In the genomic region with DNA sequence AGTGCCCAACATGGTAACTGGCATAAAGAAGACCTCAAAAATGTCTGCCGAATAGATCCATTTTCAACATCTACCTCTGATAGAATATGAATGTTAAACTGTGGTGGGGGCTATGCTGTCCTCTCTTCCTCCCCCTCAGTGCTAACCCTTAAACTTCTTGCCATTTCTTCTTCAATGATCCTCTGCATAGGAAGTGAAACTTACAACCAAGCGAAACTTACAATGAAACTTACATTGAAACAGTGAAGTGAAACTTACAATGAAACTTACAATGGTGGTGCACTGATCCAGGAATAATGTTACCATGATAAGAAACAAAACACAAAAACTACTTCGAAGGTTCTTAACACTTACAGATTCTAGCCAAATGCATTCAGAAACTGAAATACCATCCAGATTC, we compare ENCODE assay signal across 14 cellular contexts. TPM values are rescaled to one million over a fixed set of nuclear protein-coding genes. Genes with fewer than 3 reads are reported as not detected.
A peak's percentile ranks its signal among the peaks of the same experiment; 100 is the strongest.
DNase-seq lines count a peak whose midpoint lies in the region; ATAC-seq, FAIRE-seq and TF ChIP-seq lines count a peak whose summit lies in the region.
"Had no signal": no experiment of that assay in that cellular context is flagged by ENCODE, and none has a peak within 500 bp of the region (broad histone marks: within the 10 kb centered on the region; RNA-seq: fewer than 3 reads in every experiment).

No MANE protein-coding gene starts in this region.

- ATAC-seq in HG03378 (IDR thresholded peaks at IDR 0.05; ENCODE audit: unreplicated experiment) = peak; percentile 51
- no peak for ATAC-seq in HG03457 (IDR thresholded peaks at IDR 0.05; ENCODE audit: unreplicated experiment)

- DNase-seq in CD14-positive monocyte (ENCODE audit: low spot score) = no peak
- DNase-seq in GM19239 (ENCODE audit: insufficient read length, low spot score) = no peak
- DNase-seq in activated T-helper 1 cell treated with anti-CD3 and anti-CD28 coated beads, Interleukin-12 subunit alpha, Interleukin-12 subunit beta, Interleukin-2, Interleukin-4 antibody, amounts not matched to agents 30 ng/mL and 10 ng/mL and 1 ng/mL, durations not matched to agents 14 hours and 24 hours and 36 hours (ENCODE audit: low spot score) = no peak
- DNase-seq in SHP77 (lab: John Stamatoyannopoulos, UW) = no peak
- DNase-seq in activated effector memory CD4-positive, alpha-beta T cell treated with anti-CD3 and anti-CD28 coated beads, Interleukin-2, amount 50 U/mL, for 16 hours = no peak
- no peak for DNase-seq in small intestine
- DNase-seq: amygdala; effector CD4-positive, alpha-beta T cell; stimulated activated CD4-positive, alpha-beta T cell treated with anti-CD3 and anti-CD28 coated beads, Interleukin-1b, Interleukin-23, amount 100 ng/mL, for 48 hours had no signal

- no peak overlapping the region for H3K27ac ChIP-seq in small intestine (ENCODE audit: low read depth in 1 of 2, low read length in 1 of 2)
- H3K27ac ChIP-seq: SK-N-MC had no signal

- peaks cover 5 to 30% of the 10 kb centered on the region in 2 donors for H3K36me3 ChIP-seq in small intestine (ENCODE audit: control insufficient read depth in 2 of 2, insufficient read depth in 2 of 2, low read length in 2 of 2)

- no peak for TF ChIP-seq CTCF in CD14-positive monocyte (IDR thresholded peaks at IDR 0.05)

- WGBS in small intestine, 3 donors = 72 to 91% (median 84%) methylated on average over 3 of the region's 3 CpGs

- H3K9me3 Mint-ChIP-seq in CD14-positive monocyte = no peaks in the 10 kb centered on the region
- no peaks in the 10 kb centered on the region for H3K9me3 Mint-ChIP-seq in activated T-helper 1 cell treated with anti-CD3 and anti-CD28 coated beads, Interleukin-12 subunit alpha, Interleukin-12 subunit beta, Interleukin-2, Interleukin-4 antibody, amounts not matched to agents 30 ng/mL and 10 ng/mL and 1 ng/mL, durations not matched to agents 14 hours and 24 hours and 36 hours

- peak overlapping the region; percentile 68 to 89 (median 77) for H3K27ac Mint-ChIP-seq in CD14-positive monocyte
- H3K27ac Mint-ChIP-seq in activated T-helper 1 cell treated with anti-CD3 and anti-CD28 coated beads, Interleukin-12 subunit alpha, Interleukin-12 subunit beta, Interleukin-2, Interleukin-4 antibody, amounts not matched to agents 30 ng/mL and 10 ng/mL and 1 ng/mL, durations not matched to agents 14 hours and 24 hours and 36 hours = peak overlapping the region; percentile 60

- H3K4me3 ChIP-seq in small intestine (ENCODE audit: low read depth in 1 of 2, low read length in 2 of 2) = no peak overlapping the region
- H3K4me3 ChIP-seq: SK-N-MC had no signal

- no peaks in the 10 kb centered on the region for H3K27me3 Mint-ChIP-seq in CD14-positive monocyte (ENCODE audit: low read depth in 3 of 3)
- no peaks in the 10 kb centered on the region for H3K27me3 Mint-ChIP-seq in activated T-helper 1 cell treated with anti-CD3 and anti-CD28 coated beads, Interleukin-12 subunit alpha, Interleukin-12 subunit beta, Interleukin-2, Interleukin-4 antibody, amounts not matched to agents 30 ng/mL and 10 ng/mL and 1 ng/mL, durations not matched to agents 14 hours and 24 hours and 36 hours (ENCODE audit: insufficient read depth)

- peaks cover 46 to 56% of the 10 kb centered on the region in 2 donors for H3K36me3 Mint-ChIP-seq in CD14-positive monocyte
- H3K36me3 Mint-ChIP-seq in activated T-helper 1 cell treated with anti-CD3 and anti-CD28 coated beads, Interleukin-12 subunit alpha, Interleukin-12 subunit beta, Interleukin-2, Interleukin-4 antibody, amounts not matched to agents 30 ng/mL and 10 ng/mL and 1 ng/mL, durations not matched to agents 14 hours and 24 hours and 36 hours (ENCODE audit: low read depth) = peaks cover 41% of the 10 kb centered on the region

- intact Hi-C loops in CD14-positive monocyte (cut with micrococcal nuclease) = no loop called here
- intact Hi-C loops in activated T-helper 1 cell treated with anti-CD3 and anti-CD28 coated beads, Interleukin-12 subunit alpha, Interleukin-12 subunit beta, Interleukin-2, Interleukin-4 antibody, amounts not matched to agents 30 ng/mL and 10 ng/mL and 1 ng/mL, durations not matched to agents 14 hours and 24 hours and 36 hours (cut with micrococcal nuclease) = no loop called here

- no peaks in the 10 kb centered on the region for H3K9me3 ChIP-seq in small intestine (ENCODE audit: control insufficient read depth, low read depth)

- peak; percentile 84 for FAIRE-seq in GM19239 (lab: Jason Lieb, UNC)
- FAIRE-seq in small intestine (lab: Jason Lieb, UNC) = no peak

- H3K27me3 ChIP-seq in small intestine (ENCODE audit: control insufficient read depth in 2 of 2, insufficient read depth in 2 of 2, low read length in 2 of 2) = no peaks in the 10 kb centered on the region

- peaks cover 39% of the 10 kb centered on the region for H3K4me1 Mint-ChIP-seq in CD14-positive monocyte
- H3K4me1 Mint-ChIP-seq in activated T-helper 1 cell treated with anti-CD3 and anti-CD28 coated beads, Interleukin-12 subunit alpha, Interleukin-12 subunit beta, Interleukin-2, Interleukin-4 antibody, amounts not matched to agents 30 ng/mL and 10 ng/mL and 1 ng/mL, durations not matched to agents 14 hours and 24 hours and 36 hours (ENCODE audit: low read depth) = peaks cover 42% of the 10 kb centered on the region

- peak overlapping the region in 1 of 2 donors; percentile 2 for H3K4me3 Mint-ChIP-seq in CD14-positive monocyte
- no peak overlapping the region for H3K4me3 Mint-ChIP-seq in activated T-helper 1 cell treated with anti-CD3 and anti-CD28 coated beads, Interleukin-12 subunit alpha, Interleukin-12 subunit beta, Interleukin-2, Interleukin-4 antibody, amounts not matched to agents 30 ng/mL and 10 ng/mL and 1 ng/mL, durations not matched to agents 14 hours and 24 hours and 36 hours

- peaks cover 4 to 21% of the 10 kb centered on the region in 2 donors for H3K4me1 ChIP-seq in small intestine (ENCODE audit: control insufficient read depth in 2 of 2, insufficient read depth in 1 of 2, low read depth in 1 of 2, low read length in 1 of 2)

RNA-seq across cellular contexts. Expression of a gene that starts 4.7 kb away (rescaled TPM):
- polyA plus RNA-seq in CD14-positive monocyte = 100 to 1,000 TPM; 104 to 106 TPM
- total RNA-seq in activated T-helper 1 cell treated with anti-CD3 and anti-CD28 coated beads, Interleukin-12 subunit alpha, Interleukin-12 subunit beta, Interleukin-2, Interleukin-4 antibody, amounts not matched to agents 30 ng/mL and 10 ng/mL and 1 ng/mL, durations not matched to agents 14 hours and 24 hours and 36 hours = 103 and 105 TPM in 2 replicates
- 100 to 1,000 TPM; 104 to 206 (median 141) TPM for polyA plus RNA-seq in small intestine

RNA-seq across cellular contexts. Expression of a gene that starts 49.7 kb away (rescaled TPM):
- polyA plus RNA-seq in CD14-positive monocyte (not detected), small intestine (not detected)
- total RNA-seq in activated T-helper 1 cell treated with anti-CD3 and anti-CD28 coated beads, Interleukin-12 subunit alpha, Interleukin-12 subunit beta, Interleukin-2, Interleukin-4 antibody, amounts not matched to agents 30 ng/mL and 10 ng/mL and 1 ng/mL, durations not matched to agents 14 hours and 24 hours and 36 hours = not detected in 2 replicates
- total RNA-seq: glomerular endothelial cell, omental fat pad had no signal

RNA-seq across cellular contexts. Expression of a gene that starts 56.9 kb away (rescaled TPM):
- not detected for polyA plus RNA-seq in CD14-positive monocyte
- not detected in 2 replicates for total RNA-seq in activated T-helper 1 cell treated with anti-CD3 and anti-CD28 coated beads, Interleukin-12 subunit alpha, Interleukin-12 subunit beta, Interleukin-2, Interleukin-4 antibody, amounts not matched to agents 30 ng/mL and 10 ng/mL and 1 ng/mL, durations not matched to agents 14 hours and 24 hours and 36 hours
- polyA plus RNA-seq in small intestine = not detected
- total RNA-seq: glomerular endothelial cell, omental fat pad had no signal
